31 cellular contexts compared by ENCODE assay signal in genomic region chr9:114086009-114086408, GRCh38. TPM values are rescaled to one million over a fixed set of nuclear protein-coding genes. Genes with fewer than 3 reads are reported as not detected.
DNase-seq lines count a peak whose midpoint lies in the region; ATAC-seq and TF ChIP-seq lines count a peak whose summit lies in the region.
"Had no signal": no experiment of that assay in that cellular context is flagged by ENCODE, and none has a peak within 500 bp of the region (broad histone marks: within the 10 kb centered on the region; RNA-seq: fewer than 3 reads in every experiment).

No MANE protein-coding gene starts in this region.

- H3K4me3 Mint-ChIP-seq in nephron: no peak overlapping the region
- H3K4me3 Mint-ChIP-seq in stimulated activated naive B cell treated with anti-CD40 and anti-IgM and Interleukin-4, amounts not matched to agents 10 μg/mL and 1 μg/mL and 100 μg/mL, for 72 hours: no peak overlapping the region
- H3K4me3 Mint-ChIP-seq: CD8-positive, alpha-beta T cell had no signal

- H3K36me3 Mint-ChIP-seq in nephron (ENCODE audit: low read depth): no peaks in the 10 kb centered on the region
- H3K36me3 Mint-ChIP-seq in stimulated activated naive B cell treated with anti-CD40 and anti-IgM and Interleukin-4, amounts not matched to agents 10 μg/mL and 1 μg/mL and 100 μg/mL, for 72 hours: no peaks in the 10 kb centered on the region
- H3K36me3 Mint-ChIP-seq: CD8-positive, alpha-beta T cell had no signal

- WGBS in right cardiac atrium: 92% methylated on average over 6 of the region's 6 CpGs

- no peaks in the 10 kb centered on the region for H3K27me3 ChIP-seq in right cardiac atrium (ENCODE audit: control insufficient read depth, insufficient read depth)

- intact Hi-C loops in cardiac septum (cut with DNase I) (no loop called here), right cardiac atrium (cut with DNase I) (no loop called here)

- peaks cover 19% of the 10 kb centered on the region for H3K27me3 Mint-ChIP-seq in nephron (ENCODE audit: low read depth)
- peaks cover 10 to 11% of the 10 kb centered on the region in 2 donors for H3K27me3 Mint-ChIP-seq in stimulated activated naive B cell treated with anti-CD40 and anti-IgM and Interleukin-4, amounts not matched to agents 10 μg/mL and 1 μg/mL and 100 μg/mL, for 72 hours

- H3K27ac ChIP-seq in right cardiac atrium (ENCODE audit: low read length): no peak overlapping the region
- H3K27ac ChIP-seq: RWPE1, SK-N-MC had no signal

- DNase-seq in cardiac septum (ENCODE audit: low spot score) (peak; percentile 33), right cardiac atrium (no peak), ecto neural progenitor cell (ENCODE audit: low spot score) (peak; percentile 24), ureter (ENCODE audit: low spot score) (peak; percentile 33), NCI-H2081 (lab: John Stamatoyannopoulos, UW) (no peak), EL (no peak)
- DNase-seq in stimulated activated naive B cell treated with anti-CD40 and anti-IgM and Interleukin-4, amounts not matched to agents 10 μg/mL and 1 μg/mL and 100 μg/mL, for 72 hours: no peak
- DNase-seq: AML-193, C1 segment of cervical spinal cord, DND-41, GOT3, HCEC 1CT, KBM-7, MV-4-11, NCI-H1105 treated with DMSO at 0.1 percent for 48 hours, NCI-H146, NCI-H2029, NCI-H2171, NCI-H226, NCI-H510A, NCI-H69, SIG-M5 had no signal

- no peaks in the 10 kb centered on the region for H3K4me1 ChIP-seq in right cardiac atrium (ENCODE audit: control insufficient read depth, insufficient read depth, low read length)

- no peaks in the 10 kb centered on the region for H3K9me3 Mint-ChIP-seq in nephron
- H3K9me3 Mint-ChIP-seq in stimulated activated naive B cell treated with anti-CD40 and anti-IgM and Interleukin-4, amounts not matched to agents 10 μg/mL and 1 μg/mL and 100 μg/mL, for 72 hours: no peaks in the 10 kb centered on the region
- H3K9me3 Mint-ChIP-seq: CD8-positive, alpha-beta T cell had no signal

- H3K4me1 Mint-ChIP-seq in nephron: peaks cover 31% of the 10 kb centered on the region
- H3K4me1 Mint-ChIP-seq in stimulated activated naive B cell treated with anti-CD40 and anti-IgM and Interleukin-4, amounts not matched to agents 10 μg/mL and 1 μg/mL and 100 μg/mL, for 72 hours: peaks cover 0 to 1% of the 10 kb centered on the region in 2 donors

- no peaks in the 10 kb centered on the region for H3K9me3 ChIP-seq in right cardiac atrium (ENCODE audit: control insufficient read depth, low read length)
- H3K9me3 ChIP-seq: A549, Caco-2 had no signal

- no peak overlapping the region for H3K4me3 ChIP-seq in right cardiac atrium (ENCODE audit: low read length)
- H3K4me3 ChIP-seq: A549, SK-N-MC had no signal

- TF ChIP-seq CTCF in nephron (IDR thresholded peaks at IDR 0.05; ENCODE audit: unreplicated experiment in 3 of 3): no peak

- no peak for ATAC-seq in right cardiac atrium
- no peak for ATAC-seq in stimulated activated naive B cell treated with anti-CD40 and anti-IgM and Interleukin-4, amounts not matched to agents 10 μg/mL and 1 μg/mL and 100 μg/mL, for 72 hours (replicated peaks)
- ATAC-seq: A549; CD8-positive, alpha-beta T cell; Panc1 had no signal

- peak overlapping the region in 2 of 3 experiments; percentile 2 to 11 for H3K27ac Mint-ChIP-seq in nephron
- H3K27ac Mint-ChIP-seq in stimulated activated naive B cell treated with anti-CD40 and anti-IgM and Interleukin-4, amounts not matched to agents 10 μg/mL and 1 μg/mL and 100 μg/mL, for 72 hours: no peak overlapping the region
- H3K27ac Mint-ChIP-seq: CD8-positive, alpha-beta T cell had no signal

RNA-seq across cellular contexts. Expression of gene AMBP, which starts 7.9 kb away (rescaled TPM):
- total RNA-seq in cardiac septum (not detected), right cardiac atrium (under 1 TPM in 1 of 4 donors, not detected in 3; 0.81 TPM), ureter (0.99 TPM)
- polyA plus RNA-seq in right cardiac atrium: 0.11 TPM
- total RNA-seq: CD8-positive, alpha-beta T cell; LHCN-M2; MCF 10A had no signal

RNA-seq across cellular contexts. Expression of gene KIF12, which starts 13.1 kb away (rescaled TPM):
- total RNA-seq in cardiac septum (not detected), right cardiac atrium (under 1 TPM in 2 of 4 donors, not detected in 2; 0.11 to 0.44 TPM), ureter (6.4 TPM)
- 0.23 TPM for polyA plus RNA-seq in right cardiac atrium
- total RNA-seq: CD8-positive, alpha-beta T cell; LHCN-M2; MCF 10A had no signal

Comparison
In these comparisons a context has a peak if more than half of its experiments do, and no peak if none do; other contexts are left out.
1. DNase-seq: peak in cardiac septum (single experiment), ecto neural progenitor cell (single experiment) and ureter (single experiment); none in right cardiac atrium (0 of 3), stimulated activated naive B cell treated with anti-CD40 and anti-IgM and Interleukin-4, amounts not matched to agents 10 μg/mL and 1 μg/mL and 100 μg/mL, for 72 hours (single experiment), NCI-H2081 (0 of 2) and EL (single experiment).